In the genomic region with DNA sequence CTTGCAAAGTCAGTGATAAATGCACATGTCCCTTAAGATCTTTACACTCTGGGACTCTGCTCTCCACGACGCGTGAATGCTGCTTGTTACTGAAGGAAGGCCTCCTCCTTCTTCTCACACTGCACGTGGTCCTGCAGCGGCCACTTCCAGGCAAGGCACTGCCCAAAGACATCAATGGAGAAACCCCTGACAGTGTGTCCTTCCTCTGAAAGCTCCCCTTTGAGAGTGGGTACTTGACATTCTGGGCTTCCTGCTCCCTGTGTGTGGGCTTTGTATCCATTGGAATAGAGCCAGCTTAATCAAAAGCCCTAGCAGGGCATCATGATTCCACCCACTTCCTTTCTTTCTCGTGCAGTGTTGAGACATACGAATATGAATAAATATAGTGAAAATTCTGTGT, we compare ENCODE assay signal across 18 cellular contexts.
A peak's percentile ranks its signal among the peaks of the same experiment; 100 is the strongest.
DNase-seq lines count a peak whose midpoint lies in the region; ATAC-seq and TF ChIP-seq lines count a peak whose summit lies in the region.
"Had no signal": no experiment of that assay in that cellular context is flagged by ENCODE, and none has a peak within 500 bp of the region (broad histone marks: within the 10 kb centered on the region; RNA-seq: fewer than 3 reads in every experiment).

No MANE protein-coding gene starts in this region.

- H3K79me2 ChIP-seq in mammary epithelial cell (ENCODE audit: insufficient read depth, low read length), result no peaks in the 10 kb centered on the region
- H3K79me2 ChIP-seq: parathyroid adenoma had no signal

- dilution Hi-C loops in mammary epithelial cell (cut with HindIII; ENCODE audit: low sequenced_read_pairs), result no loop called here

- no peak overlapping the region for H3K4me3 Mint-ChIP-seq in MCF 10A (ENCODE audit: unreplicated experiment)
- no peak overlapping the region for H3K4me3 Mint-ChIP-seq in activated T-cell treated with anti-CD3 and anti-CD28 coated beads, Interleukin-2, amount 50 U/mL, for 24 hours
- H3K4me3 Mint-ChIP-seq: activated CD4-positive, alpha-beta T cell treated with anti-CD3 and anti-CD28 coated beads, Interleukin-2, amount 10 ng/mL, durations not matched to agents 24 days and 14 days had no signal

- H4K20me1 ChIP-seq in mammary epithelial cell (ENCODE audit: insufficient read depth, low read length), result no peaks in the 10 kb centered on the region

- no peak overlapping the region for H3K4me3 ChIP-seq in mammary epithelial cell (replicated peaks in 1 of 3; ENCODE audit: insufficient read depth in 1 of 3, low read depth in 2 of 3, low read length in 3 of 3)
- no peak overlapping the region for H3K4me3 ChIP-seq in skeletal muscle satellite cell (ENCODE audit: low read length)
- H3K4me3 ChIP-seq: transverse colon had no signal

- no peak overlapping the region for H3K9ac ChIP-seq in mammary epithelial cell (ENCODE audit: insufficient read depth, low read length)
- no peak overlapping the region for H3K9ac ChIP-seq in skeletal muscle satellite cell (ENCODE audit: low read depth, low read length)
- H3K9ac ChIP-seq: parathyroid adenoma had no signal

- H3K4me1 ChIP-seq in mammary epithelial cell (ENCODE audit: insufficient read depth, low read length), result peaks cover 17% of the 10 kb centered on the region
- peaks cover 7% of the 10 kb centered on the region for H3K4me1 ChIP-seq in skeletal muscle satellite cell (ENCODE audit: control insufficient read depth, insufficient read depth, low read length)
- H3K4me1 ChIP-seq: parathyroid adenoma, transverse colon had no signal

- ATAC-seq in HG02884 (IDR thresholded peaks at IDR 0.05; ENCODE audit: unreplicated experiment), result no peak
- ATAC-seq in HG03571 (IDR thresholded peaks at IDR 0.05; ENCODE audit: unreplicated experiment), result no peak
- ATAC-seq: HCT116 had no signal

- intact Hi-C loops in MCF 10A (cut with micrococcal nuclease), result no loop called here
- intact Hi-C loops in mammary epithelial cell (cut with micrococcal nuclease), result no loop called here

- no peaks in the 10 kb centered on the region for H3K27me3 Mint-ChIP-seq in MCF 10A (ENCODE audit: insufficient read depth, unreplicated experiment)
- peaks cover 22% of the 10 kb centered on the region for H3K27me3 Mint-ChIP-seq in activated T-cell treated with anti-CD3 and anti-CD28 coated beads, Interleukin-2, amount 50 U/mL, for 24 hours

- H3K36me3 Mint-ChIP-seq in MCF 10A (ENCODE audit: insufficient read depth, unreplicated experiment), result no peaks in the 10 kb centered on the region
- H3K36me3 Mint-ChIP-seq in activated T-cell treated with anti-CD3 and anti-CD28 coated beads, Interleukin-2, amount 50 U/mL, for 24 hours (ENCODE audit: low read depth), result no peaks in the 10 kb centered on the region

- H3K9me3 Mint-ChIP-seq in MCF 10A (ENCODE audit: unreplicated experiment), result no peaks in the 10 kb centered on the region
- no peaks in the 10 kb centered on the region for H3K9me3 Mint-ChIP-seq in activated T-cell treated with anti-CD3 and anti-CD28 coated beads, Interleukin-2, amount 50 U/mL, for 24 hours
- H3K9me3 Mint-ChIP-seq: activated CD4-positive, alpha-beta T cell treated with anti-CD3 and anti-CD28 coated beads, Interleukin-2, amount 10 ng/mL, durations not matched to agents 24 days and 14 days had no signal

- TF ChIP-seq CTCF in MCF 10A (IDR thresholded peaks at IDR 0.05; ENCODE audit: unreplicated experiment) (no peak), mammary epithelial cell (conservative IDR thresholded peaks at IDR 0.05 in 1 of 2, IDR thresholded peaks at IDR 0.05 in 1 of 2; ENCODE audit: extremely low read depth in 1 of 2, insufficient read depth in 1 of 2, low read depth in 1 of 2, low read length in 2 of 2) (no peak)

- POLR2A ChIA-PET in MCF 10A (lab: Yijun Ruan, JAX), result interaction anchor here (1.1 kb wide), 1 partner anchor 21 kb away, joined by 3 read pairs; no protein-coding TSS in a partner anchor

- BruUV-seq in MCF 10A (replicated peaks; lab: Mats Ljungman, UMichigan) (no TSS peak), mammary epithelial cell (replicated peaks; lab: Mats Ljungman, UMichigan) (no TSS peak)

- no peak overlapping the region for H2AFZ ChIP-seq in mammary epithelial cell (ENCODE audit: low read depth, low read length)
- H2AFZ ChIP-seq: parathyroid adenoma had no signal

- in situ Hi-C loops in mammary epithelial cell (cut with MboI; ENCODE audit: low sequenced_read_pairs in 2 of 2), result no loop called here

- H3K36me3 ChIP-seq in mammary epithelial cell (ENCODE audit: insufficient read depth, low read length), result no peaks in the 10 kb centered on the region
- no peaks in the 10 kb centered on the region for H3K36me3 ChIP-seq in skeletal muscle satellite cell (ENCODE audit: insufficient read depth, low read length)
- H3K36me3 ChIP-seq: transverse colon had no signal

- WGBS in mammary epithelial cell (ENCODE audit: low coverage, missing lambda C conversion rate), result 97% methylated on average over 7 of the region's 7 CpGs

- H3K27me3 ChIP-seq in mammary epithelial cell (ENCODE audit: insufficient read depth, low read length) (no peaks in the 10 kb centered on the region), skeletal muscle satellite cell (ENCODE audit: control insufficient read depth, insufficient read depth, low read length) (peaks cover 77% of the 10 kb centered on the region)

- H3K27ac ChIP-seq in mammary epithelial cell (ENCODE audit: insufficient read depth, low read depth, low read length), result no peak overlapping the region
- H3K27ac ChIP-seq: parathyroid adenoma, transverse colon had no signal

- DNase-seq in MCF 10A (ENCODE audit: unreplicated experiment), result peak; percentile 25
- DNase-seq in mammary epithelial cell, result no peak
- DNase-seq in NCI-H345 treated with DMSO at 0.1 percent for 48 hours (lab: John Stamatoyannopoulos, UW; ENCODE audit: unreplicated experiment), result peak; percentile 87
- DNase-seq in dermis blood vessel endothelial cell, result peak; percentile 23
- no peak for DNase-seq in activated T-cell treated with anti-CD3 and anti-CD28 coated beads, Interleukin-2, amount 50 U/mL, for 24 hours
- DNase-seq: activated CD4-positive, alpha-beta T cell treated with anti-CD3 and anti-CD28 coated beads, Interleukin-2, amount 10 ng/mL, durations not matched to agents 24 days and 14 days; aorta; effector memory CD4-positive, alpha-beta T cell; foreskin fibroblast; Kasumi-1; mesendoderm; NCI-H446; transverse colon had no signal

- H3K4me2 ChIP-seq in mammary epithelial cell (ENCODE audit: insufficient read depth, low read depth, low read length) (no peak overlapping the region), skeletal muscle satellite cell (ENCODE audit: low read length) (peak overlapping the region; percentile 19)

- CTCF ChIA-PET in MCF 10A (lab: Yijun Ruan, JAX), result no interaction called here
- CTCF ChIA-PET in mammary epithelial cell (lab: Charles Lee; ENCODE audit: low non-redundant PET), result no interaction called here

- no peaks in the 10 kb centered on the region for H3K9me3 ChIP-seq in mammary epithelial cell (replicated peaks; ENCODE audit: insufficient read depth, low read length)
- H3K9me3 ChIP-seq in skeletal muscle satellite cell (replicated peaks; ENCODE audit: low read length), result no peaks in the 10 kb centered on the region
- H3K9me3 ChIP-seq: transverse colon had no signal

- peaks cover 5% of the 10 kb centered on the region for H3K4me1 Mint-ChIP-seq in MCF 10A (ENCODE audit: insufficient read depth, unreplicated experiment)
- H3K4me1 Mint-ChIP-seq in activated T-cell treated with anti-CD3 and anti-CD28 coated beads, Interleukin-2, amount 50 U/mL, for 24 hours (ENCODE audit: low read depth), result peaks cover 23% of the 10 kb centered on the region

- no peak overlapping the region for H3K27ac Mint-ChIP-seq in MCF 10A (ENCODE audit: low read depth, unreplicated experiment)
- no peak overlapping the region for H3K27ac Mint-ChIP-seq in activated T-cell treated with anti-CD3 and anti-CD28 coated beads, Interleukin-2, amount 50 U/mL, for 24 hours
- H3K27ac Mint-ChIP-seq: activated CD4-positive, alpha-beta T cell treated with anti-CD3 and anti-CD28 coated beads, Interleukin-2, amount 10 ng/mL, durations not matched to agents 24 days and 14 days had no signal

Comparison
In these comparisons a context has a peak if more than half of its experiments do, and no peak if none do; other contexts are left out.
1. DNase-seq: peak in MCF 10A (single experiment), NCI-H345 treated with DMSO at 0.1 percent for 48 hours (single experiment) and dermis blood vessel endothelial cell (single experiment); none in mammary epithelial cell (single experiment) and activated T-cell treated with anti-CD3 and anti-CD28 coated beads, Interleukin-2, amount 50 U/mL, for 24 hours (single experiment).